ENCODE assay signal across 1 cellular context in the genomic region with DNA sequence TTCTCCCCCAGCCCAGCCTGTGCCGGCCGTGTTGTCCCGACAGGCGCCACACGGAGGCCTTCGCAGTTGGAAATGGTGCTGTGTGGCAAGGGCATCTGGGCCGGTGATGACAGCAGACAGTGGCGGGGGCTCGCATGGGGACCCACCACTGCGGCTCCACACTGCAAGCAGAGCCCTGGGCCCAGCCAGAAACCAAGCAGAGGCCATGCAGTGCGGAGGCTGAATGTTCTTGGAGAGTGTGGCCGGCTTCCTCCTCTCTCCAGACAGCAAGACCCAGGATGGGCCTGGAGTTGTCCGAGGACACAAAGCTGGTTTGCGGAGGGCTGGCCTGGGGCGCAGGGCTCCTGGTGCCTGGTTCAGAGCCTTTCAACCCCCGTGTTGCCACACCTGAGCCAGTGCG.
TF ChIP-seq lines count a peak whose summit lies in the region.

No MANE protein-coding gene starts in this region.

TF ChIP-seq in GM23338, 12 proteins besides CTCF, POLR2A, EP300 and RAD21 (continued from another document):
- TF ChIP-seq, protein P1, sequence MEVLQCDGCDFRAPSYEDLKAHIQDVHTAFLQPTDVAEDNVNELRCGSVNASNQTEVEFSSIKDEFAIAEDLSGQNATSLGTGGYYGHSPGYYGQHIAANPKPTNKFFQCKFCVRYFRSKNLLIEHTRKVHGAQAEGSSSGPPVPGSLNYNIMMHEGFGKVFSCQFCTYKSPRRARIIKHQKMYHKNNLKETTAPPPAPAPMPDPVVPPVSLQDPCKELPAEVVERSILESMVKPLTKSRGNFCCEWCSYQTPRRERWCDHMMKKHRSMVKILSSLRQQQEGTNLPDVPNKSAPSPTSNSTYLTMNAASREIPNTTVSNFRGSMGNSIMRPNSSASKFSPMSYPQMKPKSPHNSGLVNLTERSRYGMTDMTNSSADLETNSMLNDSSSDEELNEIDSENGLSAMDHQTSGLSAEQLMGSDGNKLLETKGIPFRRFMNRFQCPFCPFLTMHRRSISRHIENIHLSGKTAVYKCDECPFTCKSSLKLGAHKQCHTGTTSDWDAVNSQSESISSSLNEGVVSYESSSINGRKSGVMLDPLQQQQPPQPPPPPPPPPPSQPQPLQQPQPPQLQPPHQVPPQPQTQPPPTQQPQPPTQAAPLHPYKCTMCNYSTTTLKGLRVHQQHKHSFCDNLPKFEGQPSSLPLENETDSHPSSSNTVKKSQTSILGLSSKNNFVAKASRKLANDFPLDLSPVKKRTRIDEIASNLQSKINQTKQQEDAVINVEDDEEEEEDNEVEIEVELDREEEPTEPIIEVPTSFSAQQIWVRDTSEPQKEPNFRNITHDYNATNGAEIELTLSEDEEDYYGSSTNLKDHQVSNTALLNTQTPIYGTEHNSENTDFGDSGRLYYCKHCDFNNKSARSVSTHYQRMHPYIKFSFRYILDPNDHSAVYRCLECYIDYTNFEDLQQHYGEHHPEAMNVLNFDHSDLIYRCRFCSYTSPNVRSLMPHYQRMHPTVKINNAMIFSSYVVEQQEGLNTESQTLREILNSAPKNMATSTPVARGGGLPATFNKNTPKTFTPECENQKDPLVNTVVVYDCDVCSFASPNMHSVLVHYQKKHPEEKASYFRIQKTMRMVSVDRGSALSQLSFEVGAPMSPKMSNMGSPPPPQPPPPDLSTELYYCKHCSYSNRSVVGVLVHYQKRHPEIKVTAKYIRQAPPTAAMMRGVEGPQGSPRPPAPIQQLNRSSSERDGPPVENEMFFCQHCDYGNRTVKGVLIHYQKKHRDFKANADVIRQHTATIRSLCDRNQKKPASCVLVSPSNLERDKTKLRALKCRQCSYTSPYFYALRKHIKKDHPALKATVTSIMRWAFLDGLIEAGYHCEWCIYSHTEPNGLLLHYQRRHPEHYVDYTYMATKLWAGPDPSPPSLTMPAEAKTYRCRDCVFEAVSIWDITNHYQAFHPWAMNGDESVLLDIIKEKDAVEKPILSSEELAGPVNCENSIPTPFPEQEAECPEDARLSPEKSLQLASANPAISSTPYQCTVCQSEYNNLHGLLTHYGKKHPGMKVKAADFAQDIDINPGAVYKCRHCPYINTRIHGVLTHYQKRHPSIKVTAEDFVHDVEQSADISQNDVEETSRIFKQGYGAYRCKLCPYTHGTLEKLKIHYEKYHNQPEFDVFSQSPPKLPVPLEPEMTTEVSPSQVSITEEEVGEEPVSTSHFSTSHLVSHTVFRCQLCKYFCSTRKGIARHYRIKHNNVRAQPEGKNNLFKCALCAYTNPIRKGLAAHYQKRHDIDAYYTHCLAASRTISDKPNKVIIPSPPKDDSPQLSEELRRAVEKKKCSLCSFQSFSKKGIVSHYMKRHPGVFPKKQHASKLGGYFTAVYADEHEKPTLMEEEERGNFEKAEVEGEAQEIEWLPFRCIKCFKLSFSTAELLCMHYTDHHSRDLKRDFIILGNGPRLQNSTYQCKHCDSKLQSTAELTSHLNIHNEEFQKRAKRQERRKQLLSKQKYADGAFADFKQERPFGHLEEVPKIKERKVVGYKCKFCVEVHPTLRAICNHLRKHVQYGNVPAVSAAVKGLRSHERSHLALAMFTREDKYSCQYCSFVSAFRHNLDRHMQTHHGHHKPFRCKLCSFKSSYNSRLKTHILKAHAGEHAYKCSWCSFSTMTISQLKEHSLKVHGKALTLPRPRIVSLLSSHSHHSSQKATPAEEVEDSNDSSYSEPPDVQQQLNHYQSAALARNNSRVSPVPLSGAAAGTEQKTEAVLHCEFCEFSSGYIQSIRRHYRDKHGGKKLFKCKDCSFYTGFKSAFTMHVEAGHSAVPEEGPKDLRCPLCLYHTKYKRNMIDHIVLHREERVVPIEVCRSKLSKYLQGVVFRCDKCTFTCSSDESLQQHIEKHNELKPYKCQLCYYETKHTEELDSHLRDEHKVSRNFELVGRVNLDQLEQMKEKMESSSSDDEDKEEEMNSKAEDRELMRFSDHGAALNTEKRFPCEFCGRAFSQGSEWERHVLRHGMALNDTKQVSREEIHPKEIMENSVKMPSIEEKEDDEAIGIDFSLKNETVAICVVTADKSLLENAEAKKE (CRISPR knock-in tag; IDR thresholded peaks at IDR 0.05): no peak
- TF ChIP-seq JUNB (IDR thresholded peaks at IDR 0.05; ENCODE audit: unreplicated experiment) (no peak), ZNF331 (CRISPR knock-in tag; IDR thresholded peaks at IDR 0.05; ENCODE audit: low read depth) (no peak), NANOG (IDR thresholded peaks at IDR 0.05; ENCODE audit: borderline replicate concordance) (no peak)
